32 cellular contexts compared by ENCODE assay signal in the genomic region with DNA sequence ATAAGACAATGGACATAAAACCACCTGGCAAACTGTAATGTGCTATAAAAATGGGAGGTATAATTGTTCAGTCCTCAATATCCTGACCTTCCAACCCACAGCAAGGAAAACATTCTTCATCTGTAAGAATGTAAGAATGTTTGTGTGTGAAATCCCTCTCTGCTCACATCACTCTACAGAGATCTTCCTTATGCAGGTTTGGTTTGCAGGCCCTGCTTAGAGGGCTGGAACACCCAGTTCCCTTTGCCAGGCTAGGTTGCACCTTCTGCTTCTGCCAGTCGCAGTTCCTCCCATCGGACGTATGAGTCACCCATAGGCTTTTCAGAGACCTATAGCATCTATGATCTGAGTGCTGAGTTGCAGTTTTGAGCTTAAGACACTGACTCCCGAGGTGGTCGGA. TPM values are rescaled to one million over a fixed set of nuclear protein-coding genes. Genes with fewer than 3 reads are reported as not detected.
DNase-seq lines count a peak whose midpoint lies in the region; ATAC-seq, FAIRE-seq and TF ChIP-seq lines count a peak whose summit lies in the region.
"Had no signal": no experiment of that assay in that cellular context is flagged by ENCODE, and none has a peak within 500 bp of the region (broad histone marks: within the 10 kb centered on the region; RNA-seq: fewer than 3 reads in every experiment).

No MANE protein-coding gene starts in this region.

- H3K4me1 ChIP-seq in A549 (no peaks in the 10 kb centered on the region), Caco-2 (no peaks in the 10 kb centered on the region)
- H3K4me1 ChIP-seq: body of pancreas, heart left ventricle, left lung had no signal

- H3K9me3 Mint-ChIP-seq in Caco-2 (ENCODE audit: unreplicated experiment) (no peaks in the 10 kb centered on the region), mesothelial cell of epicardium (no peaks in the 10 kb centered on the region)
- H3K9me3 Mint-ChIP-seq: activated T-cell treated with anti-CD3 and anti-CD28 coated beads, Interleukin-2, amount 50 U/mL, for 72 hours; CD4-positive, alpha-beta T cell had no signal

- no peaks in the 10 kb centered on the region for H3K36me3 ChIP-seq in Caco-2 (ENCODE audit: control insufficient read depth, insufficient read depth, low read length)
- H3K36me3 ChIP-seq: heart left ventricle, left lung, thoracic aorta had no signal

- no peak overlapping the region for H3K4me3 Mint-ChIP-seq in Caco-2 (ENCODE audit: unreplicated experiment)
- H3K4me3 Mint-ChIP-seq in mesothelial cell of epicardium = no peak overlapping the region
- H3K4me3 Mint-ChIP-seq: activated CD8-positive, alpha-beta memory T cell treated with anti-CD3 and anti-CD28 coated beads, Interleukin-2, amount 10 ng/mL, durations not matched to agents 7 days and 5 days; activated T-cell treated with anti-CD3 and anti-CD28 coated beads, Interleukin-2, amount 50 U/mL, for 72 hours; CD4-positive, alpha-beta T cell; naive thymus-derived CD4-positive, alpha-beta T cell had no signal

- H3K27ac Mint-ChIP-seq in Caco-2 (ENCODE audit: unreplicated experiment) (no peak overlapping the region), mesothelial cell of epicardium (no peak overlapping the region)
- H3K27ac Mint-ChIP-seq: activated CD8-positive, alpha-beta memory T cell treated with anti-CD3 and anti-CD28 coated beads, Interleukin-2, amount 10 ng/mL, durations not matched to agents 7 days and 5 days; activated T-cell treated with anti-CD3 and anti-CD28 coated beads, Interleukin-2, amount 50 U/mL, for 72 hours; CD4-positive, alpha-beta T cell had no signal

- intact Hi-C loops in Caco-2 (cut with micrococcal nuclease; ENCODE audit: unreplicated experiment) = no loop called here

- no peak for TF ChIP-seq POLR2A in A549 (IDR thresholded peaks at IDR 0.05; ENCODE audit: low read length)

- H3K4me1 Mint-ChIP-seq in Caco-2 (ENCODE audit: low read depth, unreplicated experiment) (no peaks in the 10 kb centered on the region), mesothelial cell of epicardium (peaks cover 12% of the 10 kb centered on the region)
- H3K4me1 Mint-ChIP-seq: activated CD8-positive, alpha-beta memory T cell treated with anti-CD3 and anti-CD28 coated beads, Interleukin-2, amount 10 ng/mL, durations not matched to agents 7 days and 5 days; naive thymus-derived CD4-positive, alpha-beta T cell had no signal

- peak; percentile 46 for FAIRE-seq in A549 (lab: Jason Lieb, UNC)
- FAIRE-seq: GM12892, HepG2, urothelium cell line had no signal

- H3K27me3 Mint-ChIP-seq in Caco-2 (ENCODE audit: insufficient read depth, unreplicated experiment) (peaks cover 2% of the 10 kb centered on the region), mesothelial cell of epicardium (ENCODE audit: low read depth) (no peaks in the 10 kb centered on the region)
- H3K27me3 Mint-ChIP-seq: activated CD8-positive, alpha-beta memory T cell treated with anti-CD3 and anti-CD28 coated beads, Interleukin-2, amount 10 ng/mL, durations not matched to agents 7 days and 5 days; CD4-positive, alpha-beta T cell; naive thymus-derived CD4-positive, alpha-beta T cell had no signal

- TF ChIP-seq RAD21 in A549 (conservative IDR thresholded peaks at IDR 0.05 in 1 of 2, IDR thresholded peaks at IDR 0.05 in 1 of 2) = no peak

- 83% methylated on average over 4 of the region's 5 CpGs for WGBS in A549 (ENCODE audit: missing lambda C conversion rate)

- CTCF ChIA-PET in A549 (lab: Yijun Ruan, JAX) (interaction anchor here (0.9 kb wide), 2 partner anchors 27 to 451 kb away, joined by 3 read pairs; no protein-coding TSS in a partner anchor), Caco-2 (lab: Charles Lee) (no interaction called here)

- ATAC-seq in A549 = no peak
- no peak for ATAC-seq in HG02798 (IDR thresholded peaks at IDR 0.05; ENCODE audit: poor library complexity, unreplicated experiment)
- ATAC-seq: activated CD8-positive, alpha-beta memory T cell treated with anti-CD3 and anti-CD28 coated beads, Interleukin-2, amount 10 ng/mL, durations not matched to agents 7 days and 5 days; activated T-cell treated with anti-CD3 and anti-CD28 coated beads, Interleukin-2, amount 50 U/mL, for 72 hours; body of pancreas; heart left ventricle; HepG2; left lung; naive thymus-derived CD4-positive, alpha-beta T cell; stimulated activated naive CD8-positive, alpha-beta T cell treated with anti-CD3 and anti-CD28 coated beads, Interleukin-15, Interleukin-2, amounts not matched to agents 100 U/mL and 50 U/mL, for 24 hours had no signal

- POLR2A ChIA-PET in A549 (lab: Yijun Ruan, JAX) = no interaction called here
- POLR2A ChIA-PET in Caco-2 (lab: Charles Lee) = no interaction called here

- H3K4me3 ChIP-seq in A549 (no peak overlapping the region), choroid plexus epithelial cell (ENCODE audit: low read depth, low read length) (no peak overlapping the region), Caco-2 (ENCODE audit: low read depth, low read length) (no peak overlapping the region)
- H3K4me3 ChIP-seq: body of pancreas, heart left ventricle, left lung, PC-9, thoracic aorta had no signal

- BruUV-seq in Caco-2 (replicated peaks; lab: Mats Ljungman, UMichigan) = no TSS peak

- no peaks in the 10 kb centered on the region for H3K27me3 ChIP-seq in Caco-2 (replicated peaks; ENCODE audit: control insufficient read depth, insufficient read depth, low read length)
- H3K27me3 ChIP-seq: body of pancreas, left lung had no signal

- no peaks in the 10 kb centered on the region for H3K36me3 Mint-ChIP-seq in Caco-2 (ENCODE audit: insufficient read depth, unreplicated experiment)
- peaks cover 11% of the 10 kb centered on the region for H3K36me3 Mint-ChIP-seq in mesothelial cell of epicardium
- H3K36me3 Mint-ChIP-seq: activated CD8-positive, alpha-beta memory T cell treated with anti-CD3 and anti-CD28 coated beads, Interleukin-2, amount 10 ng/mL, durations not matched to agents 7 days and 5 days had no signal

- H3K9me3 ChIP-seq in A549 = no peaks in the 10 kb centered on the region
- H3K9me3 ChIP-seq in Caco-2 = no peaks in the 10 kb centered on the region
- H3K9me3 ChIP-seq: body of pancreas, heart left ventricle, left lung, thoracic aorta had no signal

- no peak for TF ChIP-seq EP300 in A549 (IDR thresholded peaks at IDR 0.05)

- TF ChIP-seq CTCF in A549 (IDR thresholded peaks at IDR 0.05) (no peak), choroid plexus epithelial cell (conservative IDR thresholded peaks at IDR 0.05; ENCODE audit: low read depth, low read length) (no peak), Caco-2 (IDR thresholded peaks at IDR 0.05; ENCODE audit: insufficient read depth in 1 of 2, low read depth in 1 of 2, low read length in 1 of 2, severe bottlenecking in 1 of 2, unreplicated experiment in 1 of 2) (no peak), mesothelial cell of epicardium (IDR thresholded peaks at IDR 0.05; ENCODE audit: unreplicated experiment) (no peak)

- no peak overlapping the region for H3K4me2 ChIP-seq in A549
- H3K4me2 ChIP-seq: PC-9 had no signal

- no peak overlapping the region for H3K27ac ChIP-seq in A549
- H3K27ac ChIP-seq: body of pancreas, heart left ventricle, left lung, PC-9, thoracic aorta had no signal

- DNase-seq in A549 (ENCODE audit: low read depth in 1 of 2, low spot score in 1 of 2) (no peak), MV-4-11 (lab: John Stamatoyannopoulos, UW) (peak; percentile 72), choroid plexus epithelial cell (ENCODE audit: low read depth) (peak; percentile 67), kidney tubule cell (ENCODE audit: low spot score) (peak; percentile 25), Caco-2 (no peak), T-helper 9 cell (no peak), mesothelial cell of epicardium (ENCODE audit: low spot score in 2 of 2, unreplicated experiment in 2 of 2) (no peak)
- DNase-seq: 8988T; activated CD4-positive, alpha-beta T cell treated with anti-CD3 and anti-CD28 coated beads, Interleukin-2, amount 50 U/mL, for 1 hour; activated CD8-positive, alpha-beta memory T cell treated with anti-CD3 and anti-CD28 coated beads, Interleukin-2, amount 10 ng/mL, durations not matched to agents 7 days and 5 days; activated naive CD4-positive, alpha-beta T cell; activated T-cell treated with anti-CD3 and anti-CD28 coated beads, Interleukin-2, amount 50 U/mL, for 72 hours; AML-193; body of pancreas; CD4-positive, alpha-beta T cell; heart left ventricle; Kasumi-1; left lung; naive thymus-derived CD4-positive, alpha-beta T cell; NCI-H1048; NCI-H187; NCI-H2171; NCI-H510A treated with DMSO at 0.1 percent for 48 hours; occipital lobe; PC-9; SHP77 treated with DMSO at 0.1 percent for 48 hours; stimulated activated naive CD8-positive, alpha-beta T cell treated with anti-CD3 and anti-CD28 coated beads, Interleukin-15, Interleukin-2, amounts not matched to agents 100 U/mL and 50 U/mL, for 24 hours had no signal

TF ChIP-seq in A549, 52 proteins besides CTCF, POLR2A, EP300 and RAD21 (continues in another document):
- TF ChIP-seq MAZ (IDR thresholded peaks at IDR 0.05; ENCODE audit: borderline replicate concordance, low read depth, low read length) (no peak), NFE2L2 (conservative IDR thresholded peaks at IDR 0.05; ENCODE audit: low read length) (no peak), NR3C1 (IDR thresholded peaks at IDR 0.05) (no peak), FOSL2 (IDR thresholded peaks at IDR 0.05) (no peak), FOSL2 (CRISPR knock-in tag; IDR thresholded peaks at IDR 0.05) (no peak), ZSCAN20 (CRISPR knock-in tag; IDR thresholded peaks at IDR 0.05) (no peak), EHMT2 (IDR thresholded peaks at IDR 0.05; ENCODE audit: low read depth) (no peak), EHF (CRISPR knock-in tag; IDR thresholded peaks at IDR 0.05) (no peak)
- TF ChIP-seq, protein P1, sequence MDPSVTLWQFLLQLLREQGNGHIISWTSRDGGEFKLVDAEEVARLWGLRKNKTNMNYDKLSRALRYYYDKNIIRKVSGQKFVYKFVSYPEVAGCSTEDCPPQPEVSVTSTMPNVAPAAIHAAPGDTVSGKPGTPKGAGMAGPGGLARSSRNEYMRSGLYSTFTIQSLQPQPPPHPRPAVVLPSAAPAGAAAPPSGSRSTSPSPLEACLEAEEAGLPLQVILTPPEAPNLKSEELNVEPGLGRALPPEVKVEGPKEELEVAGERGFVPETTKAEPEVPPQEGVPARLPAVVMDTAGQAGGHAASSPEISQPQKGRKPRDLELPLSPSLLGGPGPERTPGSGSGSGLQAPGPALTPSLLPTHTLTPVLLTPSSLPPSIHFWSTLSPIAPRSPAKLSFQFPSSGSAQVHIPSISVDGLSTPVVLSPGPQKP (IDR thresholded peaks at IDR 0.05; ENCODE audit: low read depth, low read length) = no peak
- TF ChIP-seq, protein P2, sequence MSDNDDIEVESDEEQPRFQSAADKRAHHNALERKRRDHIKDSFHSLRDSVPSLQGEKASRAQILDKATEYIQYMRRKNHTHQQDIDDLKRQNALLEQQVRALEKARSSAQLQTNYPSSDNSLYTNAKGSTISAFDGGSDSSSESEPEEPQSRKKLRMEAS (IDR thresholded peaks at IDR 0.05) = no peak

RNA-seq across cellular contexts. Expression of a gene that starts 24.1 kb away (rescaled TPM):
- 0.88 and 1.5 TPM in 2 replicates for polyA plus RNA-seq in A549 (2011; rRNA removed)
- 0.13 and 0.16 TPM in 2 replicates for polyA plus RNA-seq in A549 (2012; cell fraction: cytosol; rRNA removed)
- 0.34 and 0.53 TPM in 2 replicates for polyA plus RNA-seq in A549 (2012; cell fraction: nucleus; rRNA removed)
- polyA plus RNA-seq in A549 (2017; fragmentation: RNase III; extraction: RNeasy Plus Mini Kit Qiagen cat#74134 plus additional on column Dnase treatment) = 0.71 to 0.87 TPM (median 0.71 TPM) in 3 replicates
- 1.7 and 2.3 TPM in 2 replicates for polyA minus RNA-seq in A549 (2011; rRNA and poly(A)+ RNA removed)
- 0.34 and 0.49 TPM in 2 replicates for total RNA-seq in Caco-2 (2022)
- total RNA-seq in mesothelial cell of epicardium = 2.2 to 2.6 TPM (median 2.4 TPM) in 3 replicates

Comparison
In these comparisons a context has a peak if more than half of its experiments do, and no peak if none do; other contexts are left out.
1. DNase-seq: peak in MV-4-11 (single experiment), choroid plexus epithelial cell (single experiment) and kidney tubule cell (single experiment); none in A549 (0 of 2), Caco-2 (0 of 2), T-helper 9 cell (single experiment) and mesothelial cell of epicardium (0 of 2).